Comparison of ENCODE assay signal across 10 cellular contexts in the genomic region with DNA sequence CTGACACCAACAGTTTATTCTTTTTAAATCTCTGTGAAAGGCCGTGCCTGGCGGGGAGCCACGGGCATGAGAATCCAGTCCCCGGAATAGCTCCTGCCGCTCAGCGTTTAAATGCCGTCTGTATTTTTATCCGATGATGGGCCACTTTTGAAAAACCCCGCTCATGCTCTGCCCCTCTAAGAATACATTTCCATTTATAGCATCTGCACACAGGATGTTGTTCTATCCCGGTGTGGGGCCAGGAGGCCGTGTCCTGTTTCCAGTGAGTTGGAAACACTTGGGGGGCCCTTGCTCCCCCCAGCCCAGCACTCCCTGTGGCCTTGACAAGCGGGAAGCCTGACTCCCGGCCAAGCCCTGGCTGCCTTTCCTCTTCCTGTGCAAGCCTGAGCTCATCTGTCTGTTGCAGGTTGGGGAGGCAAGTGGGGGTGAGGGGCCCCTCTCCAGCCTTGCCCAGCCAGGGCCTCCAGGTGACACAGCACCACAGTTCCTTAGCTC. TPM values are rescaled to one million over a fixed set of nuclear protein-coding genes. Genes with fewer than 3 reads are reported as not detected.
DNase-seq lines count a peak whose midpoint lies in the region; ATAC-seq and TF ChIP-seq lines count a peak whose summit lies in the region.
"Had no signal": no experiment of that assay in that cellular context is flagged by ENCODE, and none has a peak within 500 bp of the region (broad histone marks: within the 10 kb centered on the region; RNA-seq: fewer than 3 reads in every experiment).

No MANE protein-coding gene starts in this region.

- H3K9me3 ChIP-seq in mucosa of rectum (ENCODE audit: control insufficient read depth in 2 of 2, low read length in 2 of 2) (no peaks in the 10 kb centered on the region), thymus (ENCODE audit: control insufficient read depth) (no peaks in the 10 kb centered on the region)

- H3K36me3 ChIP-seq in mucosa of rectum (ENCODE audit: control insufficient read depth in 2 of 2, insufficient read depth in 2 of 2, low read length in 2 of 2) (peaks cover 0 to 5% of the 10 kb centered on the region in 2 donors), thymus (ENCODE audit: control insufficient read depth, insufficient read depth) (peaks cover 21% of the 10 kb centered on the region)

- H3K4me3 ChIP-seq in fibroblast of pulmonary artery (replicated peaks; ENCODE audit: low read depth, low read length) = no peak overlapping the region
- H3K4me3 ChIP-seq in mucosa of rectum (ENCODE audit: low read length in 2 of 2) = no peak overlapping the region
- H3K4me3 ChIP-seq in thymus (ENCODE audit: low read length) = no peak overlapping the region

- peak; percentile 1; the same call in 1 of the 3 replicates for ATAC-seq in SK-N-SH treated with all-trans-retinoic acid at 6 μM for 48 hours
- ATAC-seq in GM21717 (IDR thresholded peaks at IDR 0.05; ENCODE audit: unreplicated experiment) = no peak
- ATAC-seq in stimulated activated naive CD8-positive, alpha-beta T cell treated with anti-CD3 and anti-CD28 coated beads, Interleukin-15, Interleukin-2, amounts not matched to agents 100 U/mL and 50 U/mL, for 24 hours = no peak
- ATAC-seq in GM18517 (IDR thresholded peaks at IDR 0.05; ENCODE audit: unreplicated experiment) = no peak

- H3K9ac ChIP-seq in mucosa of rectum (ENCODE audit: low read depth in 1 of 2, low read length in 2 of 2) = no peak overlapping the region

- H3K4me1 ChIP-seq in mucosa of rectum (ENCODE audit: control insufficient read depth in 2 of 2, insufficient read depth in 2 of 2, low read length in 2 of 2) = peaks cover 11 to 20% of the 10 kb centered on the region in 2 donors
- H3K4me1 ChIP-seq in thymus (ENCODE audit: control insufficient read depth, insufficient read depth, low read length) = peaks cover 21% of the 10 kb centered on the region

- no peak for TF ChIP-seq CTCF in fibroblast of pulmonary artery (IDR thresholded peaks at IDR 0.05; ENCODE audit: low read length, missing control alignments)

- H3K27me3 ChIP-seq in mucosa of rectum (ENCODE audit: control insufficient read depth in 2 of 2, insufficient read depth in 2 of 2, low read length in 2 of 2) (no peaks in the 10 kb centered on the region), thymus (ENCODE audit: control insufficient read depth, insufficient read depth) (no peaks in the 10 kb centered on the region)

- 32% methylated on average over 13 of the region's 13 CpGs for WGBS in thymus

- DNase-seq in fibroblast of pulmonary artery (ENCODE audit: low read depth) (peak; percentile 81), SKM-1 (lab: John Stamatoyannopoulos, UW; ENCODE audit: unreplicated experiment) (no peak)
- DNase-seq in stimulated activated naive CD8-positive, alpha-beta T cell treated with anti-CD3 and anti-CD28 coated beads, Interleukin-15, Interleukin-2, amounts not matched to agents 100 U/mL and 50 U/mL, for 24 hours = no peak
- DNase-seq: activated B cell treated with CpG ODN at 0.5 μM for 24 hours, NCI-H1930 had no signal

- H3K27ac ChIP-seq in mucosa of rectum (ENCODE audit: low read depth in 2 of 2, low read length in 2 of 2) (peak overlapping the region; percentile 49 to 72), thymus (ENCODE audit: low read depth) (peak overlapping the region; percentile 3)

TF ChIP-seq in SK-N-SH treated with all-trans-retinoic acid at 6 μM for 48 hours, 23 proteins besides CTCF, POLR2A, EP300 and RAD21:
- TF ChIP-seq ZC3H10 (CRISPR knock-in tag; IDR thresholded peaks at IDR 0.05) (no peak), ESRRG (CRISPR knock-in tag; IDR thresholded peaks at IDR 0.05) (no peak), GLIS3 (CRISPR knock-in tag; IDR thresholded peaks at IDR 0.05) (no peak), CREB5 (CRISPR knock-in tag; IDR thresholded peaks at IDR 0.05; ENCODE audit: low read depth) (no peak), ZFP3 (CRISPR knock-in tag; IDR thresholded peaks at IDR 0.05) (no peak), CSDC2 (CRISPR knock-in tag; IDR thresholded peaks at IDR 0.05) (no peak), ISL1 (CRISPR knock-in tag; IDR thresholded peaks at IDR 0.05) (no peak), OSR1 (CRISPR knock-in tag; IDR thresholded peaks at IDR 0.05) (no peak), ARNTL (CRISPR knock-in tag; IDR thresholded peaks at IDR 0.05; ENCODE audit: borderline replicate concordance, low read depth) (no peak), ZNF70 (CRISPR knock-in tag; IDR thresholded peaks at IDR 0.05) (no peak), ZFP30 (CRISPR knock-in tag; IDR thresholded peaks at IDR 0.05) (no peak), TOX (CRISPR knock-in tag; IDR thresholded peaks at IDR 0.05; ENCODE audit: borderline replicate concordance) (no peak), TCF4 (CRISPR knock-in tag; IDR thresholded peaks at IDR 0.05; ENCODE audit: borderline replicate concordance) (no peak), CSRNP3 (CRISPR knock-in tag; IDR thresholded peaks at IDR 0.05) (no peak), RARB (CRISPR knock-in tag; IDR thresholded peaks at IDR 0.05) (no peak)

RNA-seq across cellular contexts. Expression of gene ERGIC1, which starts 39.0 kb away (rescaled TPM):
- 69.2 TPM for polyA plus RNA-seq in thymus
